In genomic region chr15:67335534-67336222, GRCh38 we compare ENCODE assay signal across 19 cellular contexts.
"Had no signal": no experiment of that assay in that cellular context is flagged by ENCODE, and none has a peak within 500 bp of the region (broad histone marks: within the 10 kb centered on the region; RNA-seq: fewer than 3 reads in every experiment).

No MANE protein-coding gene starts in this region.

- DNase-seq: activated CD4-positive, alpha-beta T cell treated with anti-CD3 and anti-CD28 coated beads, Interleukin-2, amount 50 U/mL, for 4 hours; activated CD4-positive, CD25-positive, alpha-beta regulatory T cell treated with anti-CD3 and anti-CD28 coated beads, Interleukin-2, amount 50 U/mL, for 72 hours; activated naive CD4-positive, alpha-beta T cell treated with anti-CD3 and anti-CD28 coated beads, Interleukin-2, amount 50 U/mL, for 16 hours; activated T-cell treated with anti-CD3 and anti-CD28 coated beads, Interleukin-2, amount 50 U/mL, for 24 hours; adrenal gland; caudate nucleus; esophagus squamous epithelium; hypothalamus; left ventricle myocardium superior; mesenchymal stem cell; natural killer cell; nucleus accumbens; stimulated activated CD4-positive, alpha-beta T cell treated with anti-CD3 and anti-CD28 coated beads, Interleukin-4, amount 100 ng/mL, for 4 hours; stimulated activated CD8-positive, alpha-beta memory T cell treated with anti-CD3 and anti-CD28 coated beads, Interleukin-4, amount 100 ng/mL, for 48 hours; stimulated activated naive CD8-positive, alpha-beta T cell treated with anti-CD3 and anti-CD28 coated beads, Interleukin-15, Interleukin-2, amounts not matched to agents 100 U/mL and 50 U/mL, for 24 hours; T-cell; T-helper 9 cell; upper lobe of right lung had no signal

- H3K9me3 ChIP-seq: adrenal gland, esophagus squamous epithelium, suprapubic skin, upper lobe of right lung had no signal

- H3K27ac ChIP-seq: adrenal gland, esophagus squamous epithelium, suprapubic skin, upper lobe of right lung had no signal

- H3K4me3 ChIP-seq: adrenal gland, esophagus squamous epithelium, suprapubic skin, upper lobe of right lung had no signal

- H3K36me3 ChIP-seq: adrenal gland, esophagus squamous epithelium, suprapubic skin, upper lobe of right lung had no signal

- H3K27me3 ChIP-seq: adrenal gland, esophagus squamous epithelium, suprapubic skin, upper lobe of right lung had no signal
